2 cellular contexts compared by ENCODE assay signal in the genomic region with DNA sequence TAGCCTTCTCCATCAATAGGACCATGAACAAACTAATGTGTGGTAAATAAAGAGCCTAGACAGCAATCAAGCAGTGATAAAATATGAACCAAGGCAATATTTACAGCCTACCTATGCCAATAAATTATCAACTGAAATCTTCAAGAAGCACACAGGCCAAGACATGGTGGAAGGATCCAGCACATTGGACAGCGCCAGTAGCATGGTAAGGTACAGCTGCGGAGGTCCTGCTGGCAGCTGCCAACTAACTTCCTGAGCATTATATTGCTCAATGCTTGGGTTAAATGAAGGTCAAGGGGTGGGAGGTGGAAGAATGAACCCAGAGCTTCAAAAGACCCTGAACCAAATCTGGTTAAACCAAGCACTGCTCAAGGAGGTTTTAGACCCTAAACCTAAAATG.
TF ChIP-seq lines count a peak whose summit lies in the region.

No MANE protein-coding gene starts in this region.

TF ChIP-seq in GM23338, 12 proteins besides CTCF, POLR2A, EP300 and RAD21:
- no peak for TF ChIP-seq STAT1 (IDR thresholded peaks at IDR 0.05; ENCODE audit: unreplicated experiment)
- TF ChIP-seq, protein P1, sequence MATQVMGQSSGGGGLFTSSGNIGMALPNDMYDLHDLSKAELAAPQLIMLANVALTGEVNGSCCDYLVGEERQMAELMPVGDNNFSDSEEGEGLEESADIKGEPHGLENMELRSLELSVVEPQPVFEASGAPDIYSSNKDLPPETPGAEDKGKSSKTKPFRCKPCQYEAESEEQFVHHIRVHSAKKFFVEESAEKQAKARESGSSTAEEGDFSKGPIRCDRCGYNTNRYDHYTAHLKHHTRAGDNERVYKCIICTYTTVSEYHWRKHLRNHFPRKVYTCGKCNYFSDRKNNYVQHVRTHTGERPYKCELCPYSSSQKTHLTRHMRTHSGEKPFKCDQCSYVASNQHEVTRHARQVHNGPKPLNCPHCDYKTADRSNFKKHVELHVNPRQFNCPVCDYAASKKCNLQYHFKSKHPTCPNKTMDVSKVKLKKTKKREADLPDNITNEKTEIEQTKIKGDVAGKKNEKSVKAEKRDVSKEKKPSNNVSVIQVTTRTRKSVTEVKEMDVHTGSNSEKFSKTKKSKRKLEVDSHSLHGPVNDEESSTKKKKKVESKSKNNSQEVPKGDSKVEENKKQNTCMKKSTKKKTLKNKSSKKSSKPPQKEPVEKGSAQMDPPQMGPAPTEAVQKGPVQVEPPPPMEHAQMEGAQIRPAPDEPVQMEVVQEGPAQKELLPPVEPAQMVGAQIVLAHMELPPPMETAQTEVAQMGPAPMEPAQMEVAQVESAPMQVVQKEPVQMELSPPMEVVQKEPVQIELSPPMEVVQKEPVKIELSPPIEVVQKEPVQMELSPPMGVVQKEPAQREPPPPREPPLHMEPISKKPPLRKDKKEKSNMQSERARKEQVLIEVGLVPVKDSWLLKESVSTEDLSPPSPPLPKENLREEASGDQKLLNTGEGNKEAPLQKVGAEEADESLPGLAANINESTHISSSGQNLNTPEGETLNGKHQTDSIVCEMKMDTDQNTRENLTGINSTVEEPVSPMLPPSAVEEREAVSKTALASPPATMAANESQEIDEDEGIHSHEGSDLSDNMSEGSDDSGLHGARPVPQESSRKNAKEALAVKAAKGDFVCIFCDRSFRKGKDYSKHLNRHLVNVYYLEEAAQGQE (IDR thresholded peaks at IDR 0.05; ENCODE audit: unreplicated experiment), result peak; percentile 85
TF ChIP-seq in GM23338: peak in this region for 1.

TF ChIP-seq in K562, 482 proteins besides CTCF, POLR2A, EP300 and RAD21:
- TF ChIP-seq EHMT2 (IDR thresholded peaks at IDR 0.05) (peak; percentile 83), XRCC5 (IDR thresholded peaks at IDR 0.05; ENCODE audit: low read depth, low read length) (no peak), ASH1L (IDR thresholded peaks at IDR 0.05; ENCODE audit: borderline replicate concordance, low read depth, partially characterized antibody) (no peak), MIER1 (IDR thresholded peaks at IDR 0.05; ENCODE audit: low read depth) (0 out of 2 replicates have a peak, but pooled peaks have one; percentile 57), ZNF311 (CRISPR knock-in tag; IDR thresholded peaks at IDR 0.05) (no peak), PCBP2 (IDR thresholded peaks at IDR 0.05; ENCODE audit: low read depth, low read length, poor library complexity, severe bottlenecking) (no peak), MEIS2 (IDR thresholded peaks at IDR 0.05; ENCODE audit: partially characterized antibody) (no peak), ZNF785 (CRISPR knock-in tag; IDR thresholded peaks at IDR 0.05) (no peak), SRSF1 (IDR thresholded peaks at IDR 0.05; ENCODE audit: low read depth, low read length) (no peak), SIN3B (IDR thresholded peaks at IDR 0.05; ENCODE audit: low read depth) (no peak), GABPA (tag; conservative IDR thresholded peaks at IDR 0.05; ENCODE audit: low read depth) (no peak), IFI16 (CRISPR knock-in tag; IDR thresholded peaks at IDR 0.05) (no peak), NR4A1 (CRISPR knock-in tag; IDR thresholded peaks at IDR 0.05) (no peak), NR4A1 (tag; IDR thresholded peaks at IDR 0.05) (no peak), MCM3 (IDR thresholded peaks at IDR 0.05) (no peak)
- TF ChIP-seq, protein P2, sequence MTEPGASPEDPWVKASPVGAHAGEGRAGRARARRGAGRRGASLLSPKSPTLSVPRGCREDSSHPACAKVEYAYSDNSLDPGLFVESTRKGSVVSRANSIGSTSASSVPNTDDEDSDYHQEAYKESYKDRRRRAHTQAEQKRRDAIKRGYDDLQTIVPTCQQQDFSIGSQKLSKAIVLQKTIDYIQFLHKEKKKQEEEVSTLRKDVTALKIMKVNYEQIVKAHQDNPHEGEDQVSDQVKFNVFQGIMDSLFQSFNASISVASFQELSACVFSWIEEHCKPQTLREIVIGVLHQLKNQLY (CRISPR knock-in tag; conservative IDR thresholded peaks at IDR 0.05), result no peak
